ENCODE assay signal across 1 cellular context in the genomic region with DNA sequence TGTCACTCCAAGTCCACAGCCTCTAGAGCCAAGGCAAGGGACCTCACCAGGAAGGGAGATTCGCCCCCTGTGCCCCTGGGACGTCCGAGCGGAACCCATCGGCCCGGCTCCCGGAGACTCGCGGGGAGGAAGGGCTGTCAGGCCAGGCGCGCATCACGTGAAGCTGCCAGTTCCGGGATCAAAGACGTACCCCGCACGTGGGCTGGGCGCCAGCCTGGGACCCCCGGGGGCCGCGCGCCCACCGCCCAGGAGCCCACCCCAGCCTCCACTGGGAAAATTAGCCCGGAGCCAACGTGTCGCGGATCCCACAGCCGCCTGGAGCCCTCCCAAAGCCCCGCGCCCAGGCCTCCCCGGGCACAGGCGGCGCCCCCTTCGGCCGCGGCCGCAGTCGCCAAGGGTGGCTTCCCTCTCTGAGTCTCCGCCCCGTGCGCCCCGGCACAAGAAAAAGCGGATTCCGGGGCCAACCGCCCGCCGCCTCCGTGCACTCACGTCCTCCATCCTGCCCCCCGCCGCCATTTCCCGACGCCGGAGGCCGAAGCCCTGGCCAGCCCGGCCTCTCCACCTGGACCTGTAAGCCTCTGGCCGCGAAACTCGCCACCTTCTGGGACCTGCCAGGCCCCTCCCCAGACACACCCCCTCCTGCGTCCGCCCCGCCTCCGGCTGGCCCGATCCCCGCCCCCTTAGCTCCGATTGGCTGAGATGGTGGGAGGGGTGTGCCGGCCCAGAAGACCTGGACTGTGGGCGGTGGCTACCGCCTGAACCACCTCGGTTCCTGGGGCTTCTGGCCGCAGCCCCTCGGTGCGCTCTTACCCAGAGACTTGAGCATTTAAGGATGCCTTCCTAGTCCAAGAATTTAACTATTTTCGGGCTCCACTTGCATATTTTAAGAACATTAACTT.
TF ChIP-seq lines count a peak whose summit lies in the region.

A gene (minus strand): TSS at position 603 of the 899 bp plus-strand sequence. CDS start 87 bp downstream, at position 516.

TF ChIP-seq in K562, 482 proteins besides CTCF, POLR2A, EP300 and RAD21 (continued from another document and continues in another):
- TF ChIP-seq, protein P1, sequence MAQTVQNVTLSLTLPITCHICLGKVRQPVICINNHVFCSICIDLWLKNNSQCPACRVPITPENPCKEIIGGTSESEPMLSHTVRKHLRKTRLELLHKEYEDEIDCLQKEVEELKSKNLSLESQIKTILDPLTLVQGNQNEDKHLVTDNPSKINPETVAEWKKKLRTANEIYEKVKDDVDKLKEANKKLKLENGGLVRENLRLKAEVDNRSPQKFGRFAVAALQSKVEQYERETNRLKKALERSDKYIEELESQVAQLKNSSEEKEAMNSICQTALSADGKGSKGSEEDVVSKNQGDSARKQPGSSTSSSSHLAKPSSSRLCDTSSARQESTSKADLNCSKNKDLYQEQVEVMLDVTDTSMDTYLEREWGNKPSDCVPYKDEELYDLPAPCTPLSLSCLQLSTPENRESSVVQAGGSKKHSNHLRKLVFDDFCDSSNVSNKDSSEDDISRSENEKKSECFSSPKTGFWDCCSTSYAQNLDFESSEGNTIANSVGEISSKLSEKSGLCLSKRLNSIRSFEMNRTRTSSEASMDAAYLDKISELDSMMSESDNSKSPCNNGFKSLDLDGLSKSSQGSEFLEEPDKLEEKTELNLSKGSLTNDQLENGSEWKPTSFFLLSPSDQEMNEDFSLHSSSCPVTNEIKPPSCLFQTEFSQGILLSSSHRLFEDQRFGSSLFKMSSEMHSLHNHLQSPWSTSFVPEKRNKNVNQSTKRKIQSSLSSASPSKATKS (CRISPR knock-in tag; IDR thresholded peaks at IDR 0.05) = no peak
- TF ChIP-seq ZNF121 (CRISPR knock-in tag; conservative IDR thresholded peaks at IDR 0.05) = no peak
- TF ChIP-seq, protein P2, sequence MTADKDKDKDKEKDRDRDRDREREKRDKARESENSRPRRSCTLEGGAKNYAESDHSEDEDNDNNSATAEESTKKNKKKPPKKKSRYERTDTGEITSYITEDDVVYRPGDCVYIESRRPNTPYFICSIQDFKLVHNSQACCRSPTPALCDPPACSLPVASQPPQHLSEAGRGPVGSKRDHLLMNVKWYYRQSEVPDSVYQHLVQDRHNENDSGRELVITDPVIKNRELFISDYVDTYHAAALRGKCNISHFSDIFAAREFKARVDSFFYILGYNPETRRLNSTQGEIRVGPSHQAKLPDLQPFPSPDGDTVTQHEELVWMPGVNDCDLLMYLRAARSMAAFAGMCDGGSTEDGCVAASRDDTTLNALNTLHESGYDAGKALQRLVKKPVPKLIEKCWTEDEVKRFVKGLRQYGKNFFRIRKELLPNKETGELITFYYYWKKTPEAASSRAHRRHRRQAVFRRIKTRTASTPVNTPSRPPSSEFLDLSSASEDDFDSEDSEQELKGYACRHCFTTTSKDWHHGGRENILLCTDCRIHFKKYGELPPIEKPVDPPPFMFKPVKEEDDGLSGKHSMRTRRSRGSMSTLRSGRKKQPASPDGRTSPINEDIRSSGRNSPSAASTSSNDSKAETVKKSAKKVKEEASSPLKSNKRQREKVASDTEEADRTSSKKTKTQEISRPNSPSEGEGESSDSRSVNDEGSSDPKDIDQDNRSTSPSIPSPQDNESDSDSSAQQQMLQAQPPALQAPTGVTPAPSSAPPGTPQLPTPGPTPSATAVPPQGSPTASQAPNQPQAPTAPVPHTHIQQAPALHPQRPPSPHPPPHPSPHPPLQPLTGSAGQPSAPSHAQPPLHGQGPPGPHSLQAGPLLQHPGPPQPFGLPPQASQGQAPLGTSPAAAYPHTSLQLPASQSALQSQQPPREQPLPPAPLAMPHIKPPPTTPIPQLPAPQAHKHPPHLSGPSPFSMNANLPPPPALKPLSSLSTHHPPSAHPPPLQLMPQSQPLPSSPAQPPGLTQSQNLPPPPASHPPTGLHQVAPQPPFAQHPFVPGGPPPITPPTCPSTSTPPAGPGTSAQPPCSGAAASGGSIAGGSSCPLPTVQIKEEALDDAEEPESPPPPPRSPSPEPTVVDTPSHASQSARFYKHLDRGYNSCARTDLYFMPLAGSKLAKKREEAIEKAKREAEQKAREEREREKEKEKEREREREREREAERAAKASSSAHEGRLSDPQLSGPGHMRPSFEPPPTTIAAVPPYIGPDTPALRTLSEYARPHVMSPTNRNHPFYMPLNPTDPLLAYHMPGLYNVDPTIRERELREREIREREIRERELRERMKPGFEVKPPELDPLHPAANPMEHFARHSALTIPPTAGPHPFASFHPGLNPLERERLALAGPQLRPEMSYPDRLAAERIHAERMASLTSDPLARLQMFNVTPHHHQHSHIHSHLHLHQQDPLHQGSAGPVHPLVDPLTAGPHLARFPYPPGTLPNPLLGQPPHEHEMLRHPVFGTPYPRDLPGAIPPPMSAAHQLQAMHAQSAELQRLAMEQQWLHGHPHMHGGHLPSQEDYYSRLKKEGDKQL (CRISPR knock-in tag; IDR thresholded peaks at IDR 0.05; ENCODE audit: borderline replicate concordance) = no peak
- TF ChIP-seq HEY1 (CRISPR knock-in tag; IDR thresholded peaks at IDR 0.05; ENCODE audit: borderline replicate concordance) = no peak
- no peak for TF ChIP-seq SAFB (IDR thresholded peaks at IDR 0.05; ENCODE audit: borderline replicate concordance, low read depth, low read length)
- TF ChIP-seq SOX6 (IDR thresholded peaks at IDR 0.05) = no peak
- no peak for TF ChIP-seq CBFA2T3 (IDR thresholded peaks at IDR 0.05)
- TF ChIP-seq, protein P3, sequence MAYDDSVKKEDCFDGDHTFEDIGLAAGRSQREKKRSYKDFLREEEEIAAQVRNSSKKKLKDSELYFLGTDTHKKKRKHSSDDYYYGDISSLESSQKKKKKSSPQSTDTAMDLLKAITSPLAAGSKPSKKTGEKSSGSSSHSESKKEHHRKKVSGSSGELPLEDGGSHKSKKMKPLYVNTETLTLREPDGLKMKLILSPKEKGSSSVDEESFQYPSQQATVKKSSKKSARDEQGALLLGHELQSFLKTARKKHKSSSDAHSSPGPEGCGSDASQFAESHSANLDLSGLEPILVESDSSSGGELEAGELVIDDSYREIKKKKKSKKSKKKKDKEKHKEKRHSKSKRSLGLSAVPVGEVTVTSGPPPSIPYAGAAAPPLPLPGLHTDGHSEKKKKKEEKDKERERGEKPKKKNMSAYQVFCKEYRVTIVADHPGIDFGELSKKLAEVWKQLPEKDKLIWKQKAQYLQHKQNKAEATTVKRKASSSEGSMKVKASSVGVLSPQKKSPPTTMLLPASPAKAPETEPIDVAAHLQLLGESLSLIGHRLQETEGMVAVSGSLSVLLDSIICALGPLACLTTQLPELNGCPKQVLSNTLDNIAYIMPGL (CRISPR knock-in tag; IDR thresholded peaks at IDR 0.05) = no peak
- no peak for TF ChIP-seq BCOR (IDR thresholded peaks at IDR 0.05)
- no peak for TF ChIP-seq ATF1 (CRISPR knock-in tag; IDR thresholded peaks at IDR 0.05)
- peak; percentile 58 for TF ChIP-seq ATF1 (tag; IDR thresholded peaks at IDR 0.05)
- no peak for TF ChIP-seq CEBPG (CRISPR knock-in tag; IDR thresholded peaks at IDR 0.05)
- no peak for TF ChIP-seq CEBPG (tag; conservative IDR thresholded peaks at IDR 0.05 in 1 of 2, IDR thresholded peaks at IDR 0.05 in 1 of 2)
- no peak for TF ChIP-seq HNRNPH1 (optimal IDR thresholded peaks at IDR 0.05; ENCODE audit: low read depth, low read length)
- TF ChIP-seq CREM (IDR thresholded peaks at IDR 0.05; ENCODE audit: low read depth) = no peak; the same call in none of the 2 replicates
- TF ChIP-seq, protein P4, sequence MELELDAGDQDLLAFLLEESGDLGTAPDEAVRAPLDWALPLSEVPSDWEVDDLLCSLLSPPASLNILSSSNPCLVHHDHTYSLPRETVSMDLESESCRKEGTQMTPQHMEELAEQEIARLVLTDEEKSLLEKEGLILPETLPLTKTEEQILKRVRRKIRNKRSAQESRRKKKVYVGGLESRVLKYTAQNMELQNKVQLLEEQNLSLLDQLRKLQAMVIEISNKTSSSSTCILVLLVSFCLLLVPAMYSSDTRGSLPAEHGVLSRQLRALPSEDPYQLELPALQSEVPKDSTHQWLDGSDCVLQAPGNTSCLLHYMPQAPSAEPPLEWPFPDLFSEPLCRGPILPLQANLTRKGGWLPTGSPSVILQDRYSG (tag; conservative IDR thresholded peaks at IDR 0.05; ENCODE audit: low read depth) = no peak
- no peak for TF ChIP-seq PPARD (CRISPR knock-in tag; IDR thresholded peaks at IDR 0.05)
- peak; percentile 36 for TF ChIP-seq HNRNPLL (IDR thresholded peaks at IDR 0.05; ENCODE audit: low read depth, low read length, poor library complexity, severe bottlenecking)
- TF ChIP-seq TCF3 (CRISPR knock-in tag; IDR thresholded peaks at IDR 0.05) = no peak
- 0 out of 2 replicates have a peak, but pooled peaks have one; percentile 22 for TF ChIP-seq NCOA1 (IDR thresholded peaks at IDR 0.05; ENCODE audit: low read depth)
- TF ChIP-seq, protein P5, sequence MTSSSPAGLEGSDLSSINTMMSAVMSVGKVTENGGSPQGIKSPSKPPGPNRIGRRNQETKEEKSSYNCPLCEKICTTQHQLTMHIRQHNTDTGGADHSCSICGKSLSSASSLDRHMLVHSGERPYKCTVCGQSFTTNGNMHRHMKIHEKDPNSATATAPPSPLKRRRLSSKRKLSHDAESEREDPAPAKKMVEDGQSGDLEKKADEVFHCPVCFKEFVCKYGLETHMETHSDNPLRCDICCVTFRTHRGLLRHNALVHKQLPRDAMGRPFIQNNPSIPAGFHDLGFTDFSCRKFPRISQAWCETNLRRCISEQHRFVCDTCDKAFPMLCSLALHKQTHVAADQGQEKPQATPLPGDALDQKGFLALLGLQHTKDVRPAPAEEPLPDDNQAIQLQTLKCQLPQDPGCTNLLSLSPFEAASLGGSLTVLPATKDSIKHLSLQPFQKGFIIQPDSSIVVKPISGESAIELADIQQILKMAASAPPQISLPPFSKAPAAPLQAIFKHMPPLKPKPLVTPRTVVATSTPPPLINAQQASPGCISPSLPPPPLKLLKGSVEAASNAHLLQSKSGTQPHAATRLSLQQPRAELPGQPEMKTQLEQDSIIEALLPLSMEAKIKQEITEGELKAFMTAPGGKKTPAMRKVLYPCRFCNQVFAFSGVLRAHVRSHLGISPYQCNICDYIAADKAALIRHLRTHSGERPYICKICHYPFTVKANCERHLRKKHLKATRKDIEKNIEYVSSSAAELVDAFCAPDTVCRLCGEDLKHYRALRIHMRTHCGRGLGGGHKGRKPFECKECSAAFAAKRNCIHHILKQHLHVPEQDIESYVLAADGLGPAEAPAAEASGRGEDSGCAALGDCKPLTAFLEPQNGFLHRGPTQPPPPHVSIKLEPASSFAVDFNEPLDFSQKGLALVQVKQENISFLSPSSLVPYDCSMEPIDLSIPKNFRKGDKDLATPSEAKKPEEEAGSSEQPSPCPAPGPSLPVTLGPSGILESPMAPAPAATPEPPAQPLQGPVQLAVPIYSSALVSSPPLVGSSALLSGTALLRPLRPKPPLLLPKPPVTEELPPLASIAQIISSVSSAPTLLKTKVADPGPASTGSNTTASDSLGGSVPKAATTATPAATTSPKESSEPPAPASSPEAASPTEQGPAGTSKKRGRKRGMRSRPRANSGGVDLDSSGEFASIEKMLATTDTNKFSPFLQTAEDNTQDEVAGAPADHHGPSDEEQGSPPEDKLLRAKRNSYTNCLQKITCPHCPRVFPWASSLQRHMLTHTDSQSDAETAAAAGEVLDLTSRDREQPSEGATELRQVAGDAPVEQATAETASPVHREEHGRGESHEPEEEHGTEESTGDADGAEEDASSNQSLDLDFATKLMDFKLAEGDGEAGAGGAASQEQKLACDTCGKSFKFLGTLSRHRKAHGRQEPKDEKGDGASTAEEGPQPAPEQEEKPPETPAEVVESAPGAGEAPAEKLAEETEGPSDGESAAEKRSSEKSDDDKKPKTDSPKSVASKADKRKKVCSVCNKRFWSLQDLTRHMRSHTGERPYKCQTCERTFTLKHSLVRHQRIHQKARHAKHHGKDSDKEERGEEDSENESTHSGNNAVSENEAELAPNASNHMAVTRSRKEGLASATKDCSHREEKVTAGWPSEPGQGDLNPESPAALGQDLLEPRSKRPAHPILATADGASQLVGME (CRISPR knock-in tag; IDR thresholded peaks at IDR 0.05) = 0 out of 2 replicates have a peak, but pooled peaks have one; percentile 35
- TF ChIP-seq, protein P6, sequence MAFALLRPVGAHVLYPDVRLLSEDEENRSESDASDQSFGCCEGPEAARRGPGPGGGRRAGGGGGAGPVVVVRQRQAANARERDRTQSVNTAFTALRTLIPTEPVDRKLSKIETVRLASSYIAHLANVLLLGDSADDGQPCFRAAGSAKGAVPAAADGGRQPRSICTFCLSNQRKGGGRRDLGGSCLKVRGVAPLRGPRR (CRISPR knock-in tag; IDR thresholded peaks at IDR 0.05) = no peak
- TF ChIP-seq, protein P7, sequence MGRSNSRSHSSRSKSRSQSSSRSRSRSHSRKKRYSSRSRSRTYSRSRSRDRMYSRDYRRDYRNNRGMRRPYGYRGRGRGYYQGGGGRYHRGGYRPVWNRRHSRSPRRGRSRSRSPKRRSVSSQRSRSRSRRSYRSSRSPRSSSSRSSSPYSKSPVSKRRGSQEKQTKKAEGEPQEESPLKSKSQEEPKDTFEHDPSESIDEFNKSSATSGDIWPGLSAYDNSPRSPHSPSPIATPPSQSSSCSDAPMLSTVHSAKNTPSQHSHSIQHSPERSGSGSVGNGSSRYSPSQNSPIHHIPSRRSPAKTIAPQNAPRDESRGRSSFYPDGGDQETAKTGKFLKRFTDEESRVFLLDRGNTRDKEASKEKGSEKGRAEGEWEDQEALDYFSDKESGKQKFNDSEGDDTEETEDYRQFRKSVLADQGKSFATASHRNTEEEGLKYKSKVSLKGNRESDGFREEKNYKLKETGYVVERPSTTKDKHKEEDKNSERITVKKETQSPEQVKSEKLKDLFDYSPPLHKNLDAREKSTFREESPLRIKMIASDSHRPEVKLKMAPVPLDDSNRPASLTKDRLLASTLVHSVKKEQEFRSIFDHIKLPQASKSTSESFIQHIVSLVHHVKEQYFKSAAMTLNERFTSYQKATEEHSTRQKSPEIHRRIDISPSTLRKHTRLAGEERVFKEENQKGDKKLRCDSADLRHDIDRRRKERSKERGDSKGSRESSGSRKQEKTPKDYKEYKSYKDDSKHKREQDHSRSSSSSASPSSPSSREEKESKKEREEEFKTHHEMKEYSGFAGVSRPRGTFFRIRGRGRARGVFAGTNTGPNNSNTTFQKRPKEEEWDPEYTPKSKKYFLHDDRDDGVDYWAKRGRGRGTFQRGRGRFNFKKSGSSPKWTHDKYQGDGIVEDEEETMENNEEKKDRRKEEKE (IDR thresholded peaks at IDR 0.05; ENCODE audit: borderline replicate concordance in 1 of 2, control insufficient read depth in 1 of 2, low read depth in 2 of 2, low read length in 1 of 2) = no peak
- TF ChIP-seq, protein P8, sequence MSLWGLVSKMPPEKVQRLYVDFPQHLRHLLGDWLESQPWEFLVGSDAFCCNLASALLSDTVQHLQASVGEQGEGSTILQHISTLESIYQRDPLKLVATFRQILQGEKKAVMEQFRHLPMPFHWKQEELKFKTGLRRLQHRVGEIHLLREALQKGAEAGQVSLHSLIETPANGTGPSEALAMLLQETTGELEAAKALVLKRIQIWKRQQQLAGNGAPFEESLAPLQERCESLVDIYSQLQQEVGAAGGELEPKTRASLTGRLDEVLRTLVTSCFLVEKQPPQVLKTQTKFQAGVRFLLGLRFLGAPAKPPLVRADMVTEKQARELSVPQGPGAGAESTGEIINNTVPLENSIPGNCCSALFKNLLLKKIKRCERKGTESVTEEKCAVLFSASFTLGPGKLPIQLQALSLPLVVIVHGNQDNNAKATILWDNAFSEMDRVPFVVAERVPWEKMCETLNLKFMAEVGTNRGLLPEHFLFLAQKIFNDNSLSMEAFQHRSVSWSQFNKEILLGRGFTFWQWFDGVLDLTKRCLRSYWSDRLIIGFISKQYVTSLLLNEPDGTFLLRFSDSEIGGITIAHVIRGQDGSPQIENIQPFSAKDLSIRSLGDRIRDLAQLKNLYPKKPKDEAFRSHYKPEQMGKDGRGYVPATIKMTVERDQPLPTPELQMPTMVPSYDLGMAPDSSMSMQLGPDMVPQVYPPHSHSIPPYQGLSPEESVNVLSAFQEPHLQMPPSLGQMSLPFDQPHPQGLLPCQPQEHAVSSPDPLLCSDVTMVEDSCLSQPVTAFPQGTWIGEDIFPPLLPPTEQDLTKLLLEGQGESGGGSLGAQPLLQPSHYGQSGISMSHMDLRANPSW (CRISPR knock-in tag; IDR thresholded peaks at IDR 0.05) = no peak
- TF ChIP-seq PHB2 (IDR thresholded peaks at IDR 0.05; ENCODE audit: low read depth) = no peak
- TF ChIP-seq HDAC6 (IDR thresholded peaks at IDR 0.05; ENCODE audit: low read depth, low read length) = no peak
- TF ChIP-seq TAF1 (IDR thresholded peaks at IDR 0.05; ENCODE audit: control insufficient read depth, extremely low read depth, insufficient read depth, low read length, severe bottlenecking) = peak; percentile 72
- TF ChIP-seq ZNF3 (CRISPR knock-in tag; IDR thresholded peaks at IDR 0.05) = no peak
